In genomic region chr6:162898011-162898410, GRCh38 we compare ENCODE assay signal across 28 cellular contexts.
"Had no signal": no experiment of that assay in that cellular context is flagged by ENCODE, and none has a peak within 500 bp of the region (broad histone marks: within the 10 kb centered on the region; RNA-seq: fewer than 3 reads in every experiment).

No MANE protein-coding gene starts in this region.

- H3K4me3 Mint-ChIP-seq: dendritic cell treated with granulocyte-macrophage colony-stimulating factor and Interleukin-4, amounts not matched to agents 40 ng/mL and 50 ng/mL, for 4 days; effector memory CD8-positive, alpha-beta T cell; endodermal cell had no signal

- DNase-seq: cortex of kidney; dermis blood vessel endothelial cell; effector CD4-positive, alpha-beta T cell; effector CD8-positive, alpha-beta T cell; effector memory CD4-positive, alpha-beta T cell; effector memory CD8-positive, alpha-beta T cell; endodermal cell; erythroblast; esophagus squamous epithelium; foreskin fibroblast; foreskin keratinocyte; foreskin melanocyte; gastrocnemius medialis; glutamatergic neuron; head of caudate nucleus; heart left ventricle; heart right ventricle; hippocampal formation had no signal

- H3K4me1 Mint-ChIP-seq: endodermal cell had no signal

- H3K36me3 ChIP-seq: esophagus muscularis mucosa, esophagus squamous epithelium, gastrocnemius medialis, gastroesophageal sphincter, heart left ventricle, heart right ventricle had no signal

- H3K27me3 Mint-ChIP-seq: dendritic cell treated with granulocyte-macrophage colony-stimulating factor and Interleukin-4, amounts not matched to agents 40 ng/mL and 50 ng/mL, for 4 days had no signal

- H3K9me3 ChIP-seq: esophagus muscularis mucosa, esophagus squamous epithelium, gastrocnemius medialis, gastroesophageal sphincter, heart left ventricle, heart right ventricle had no signal

- H3K9me3 Mint-ChIP-seq: endodermal cell had no signal

- H3K27me3 ChIP-seq: dorsolateral prefrontal cortex, esophagus muscularis mucosa, esophagus squamous epithelium, foreskin keratinocyte, gastrocnemius medialis, gastroesophageal sphincter, heart left ventricle, heart right ventricle, hepatocyte had no signal

- H3K27ac Mint-ChIP-seq: dendritic cell treated with granulocyte-macrophage colony-stimulating factor and Interleukin-4, amounts not matched to agents 40 ng/mL and 50 ng/mL, for 4 days; effector memory CD8-positive, alpha-beta T cell; endodermal cell had no signal

- H3K4me3 ChIP-seq: coronary artery, dorsolateral prefrontal cortex, esophagus muscularis mucosa, esophagus squamous epithelium, gastrocnemius medialis, gastroesophageal sphincter, heart left ventricle, heart right ventricle, hepatocyte had no signal

- H3K27ac ChIP-seq: coronary artery, dorsolateral prefrontal cortex, epithelial cell of prostate, esophagus muscularis mucosa, esophagus squamous epithelium, foreskin keratinocyte, gastrocnemius medialis, gastroesophageal sphincter, heart left ventricle, heart right ventricle, hepatocyte had no signal

- H3K4me1 ChIP-seq: esophagus muscularis mucosa, esophagus squamous epithelium, foreskin keratinocyte, gastrocnemius medialis, gastroesophageal sphincter, heart left ventricle, heart right ventricle had no signal

- FAIRE-seq: endometrium, endothelial cell of umbilical vein, frontal cortex had no signal
